In the genomic region with DNA sequence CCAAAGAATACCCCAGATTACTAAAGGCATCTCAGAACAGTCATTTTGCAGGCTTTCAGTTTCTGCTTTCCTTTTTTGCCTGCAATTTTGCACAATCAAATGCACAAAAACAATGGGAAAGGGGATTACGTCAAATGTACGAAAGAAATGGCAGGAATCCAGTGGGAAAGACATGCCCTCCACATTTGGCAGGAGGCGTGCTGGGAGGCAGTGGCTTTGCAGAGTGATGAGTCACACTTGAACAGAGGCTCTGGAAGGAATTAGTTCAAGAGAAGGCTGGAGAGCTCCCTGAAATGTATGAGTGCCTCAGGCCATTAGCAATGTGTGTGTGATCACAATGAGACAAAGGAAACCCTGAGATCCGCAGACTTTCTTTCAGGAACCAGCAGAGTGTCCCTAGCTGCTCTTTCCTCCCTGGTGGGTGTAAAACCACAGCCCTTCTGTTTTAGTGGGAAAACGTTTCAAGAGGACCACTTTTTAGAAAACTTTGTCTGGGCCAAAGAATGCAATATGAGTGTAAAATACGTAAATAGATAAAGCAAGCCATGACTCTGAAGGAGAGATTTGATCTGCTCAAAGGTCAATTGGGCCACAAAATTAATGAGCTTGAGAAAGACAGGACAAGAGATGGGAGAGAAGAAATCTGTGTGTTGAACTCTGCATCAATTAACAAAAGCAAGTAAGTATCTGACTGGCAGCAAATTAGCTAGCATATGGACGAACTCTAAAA, we compare ENCODE assay signal across 8 cellular contexts.
DNase-seq lines count a peak whose midpoint lies in the region; ATAC-seq, FAIRE-seq and TF ChIP-seq lines count a peak whose summit lies in the region.

No MANE protein-coding gene starts in this region.

- H3K4me3 ChIP-seq in body of pancreas (no peak overlapping the region), retinal pigment epithelial cell (ENCODE audit: low read length) (no peak overlapping the region)

- peaks cover 15% of the 10 kb centered on the region for H3K9me3 Mint-ChIP-seq in Calu3 (ENCODE audit: low read depth, unreplicated experiment)

- peaks cover 5% of the 10 kb centered on the region for H3K4me1 ChIP-seq in body of pancreas

- peak; percentile 95 for ATAC-seq in body of pancreas

- no peaks in the 10 kb centered on the region for H3K36me3 ChIP-seq in body of pancreas (replicated peaks in 1 of 2; ENCODE audit: insufficient read depth in 1 of 2, low read depth in 2 of 2)

- H3K27ac ChIP-seq in body of pancreas = peak overlapping the region in 2 of 4 donors; percentile 10 to 62

- intact Hi-C loops in Calu3 (cut with micrococcal nuclease; ENCODE audit: unreplicated experiment) (loop anchor here (5.0 kb wide), 3 partner anchors 216 to 476 kb away; no protein-coding TSS in a partner anchor), body of pancreas (cut with DNase I) (no loop called here)

- peaks cover 22% of the 10 kb centered on the region for H3K4me1 Mint-ChIP-seq in Calu3 (ENCODE audit: low read depth, unreplicated experiment)

- H3K27me3 Mint-ChIP-seq in Calu3 (ENCODE audit: unreplicated experiment) = no peaks in the 10 kb centered on the region

- TF ChIP-seq CTCF in Calu3 (IDR thresholded peaks at IDR 0.05; ENCODE audit: unreplicated experiment) (no peak), body of pancreas (IDR thresholded peaks at IDR 0.05) (no peak), retinal pigment epithelial cell (conservative IDR thresholded peaks at IDR 0.05; ENCODE audit: low read depth, low read length) (peak; percentile 7)

- CTCF ChIA-PET in Calu3 (lab: Charles Lee) = no interaction called here

- no peak for FAIRE-seq in GM12891 (lab: Jason Lieb, UNC)

- BruUV-seq in Calu3 (replicated peaks; lab: Mats Ljungman, UMichigan) = no TSS peak

- peaks cover 5% of the 10 kb centered on the region for H3K36me3 Mint-ChIP-seq in Calu3 (ENCODE audit: insufficient read depth, unreplicated experiment)

- DNase-seq in Calu3 (peak; percentile 63), NCI-H146 (lab: John Stamatoyannopoulos, UW) (peak; percentile 85), body of pancreas (peak; percentile 49 to 77 (median 69)), hypothalamus (lab: John Stamatoyannopoulos, UW) (peak in 46 of 51 donors; percentile 1 to 84 (median 54)), retinal pigment epithelial cell (ENCODE audit: low read depth) (peak; percentile 100), GM12891 (ENCODE audit: insufficient read length, low spot score) (no peak)
- DNase-seq in activated CD4-positive, alpha-beta T cell treated with anti-CD3 and anti-CD28 coated beads, Interleukin-2, amount 50 U/mL, for 4 hours = no peak
- no peak for DNase-seq in activated CD4-positive, alpha-beta T cell treated with anti-CD3 and anti-CD28 coated beads for 1 hour

- H3K9me3 ChIP-seq in body of pancreas = no peaks in the 10 kb centered on the region

- no peaks in the 10 kb centered on the region for H3K27me3 ChIP-seq in body of pancreas

- 35 to 47% methylated on average over 7 of the region's 7 CpGs for WGBS in body of pancreas, 2 donors

- H3K4me3 Mint-ChIP-seq in Calu3 (ENCODE audit: low read depth, unreplicated experiment) = peak overlapping the region; percentile 34

- H3K27ac Mint-ChIP-seq in Calu3 (ENCODE audit: unreplicated experiment) = peak overlapping the region; percentile 78

- TF ChIP-seq POLR2A in body of pancreas (IDR thresholded peaks at IDR 0.05) = no peak
- TF ChIP-seq POLR2A in GM12891 (IDR thresholded peaks at IDR 0.05; ENCODE audit: low read depth, low read length) = no peak

TF ChIP-seq in GM12891, 5 proteins besides CTCF, POLR2A, EP300 and RAD21:
- no peak for TF ChIP-seq TAF1 (IDR thresholded peaks at IDR 0.05; ENCODE audit: low read depth, low read length)
- TF ChIP-seq POLR2AphosphoS5 (IDR thresholded peaks at IDR 0.05; ENCODE audit: low read depth, low read length) = no peak
- TF ChIP-seq POU2F2 (IDR thresholded peaks at IDR 0.05; ENCODE audit: low read depth, low read length) = no peak
- TF ChIP-seq SPI1 (IDR thresholded peaks at IDR 0.05; ENCODE audit: low read depth, low read length) = no peak
- TF ChIP-seq PAX5 (IDR thresholded peaks at IDR 0.05; ENCODE audit: insufficient read depth, low read length, severe bottlenecking) = no peak
TF ChIP-seq in GM12891: peak in this region for 0.

Comparison
In these comparisons a context has a peak if more than half of its experiments do, and no peak if none do; other contexts are left out.
1. DNase-seq: peak in Calu3 (single experiment), NCI-H146 (single experiment), body of pancreas (4 of 4), hypothalamus (46 of 51) and retinal pigment epithelial cell (single experiment); none in GM12891 (single experiment), activated CD4-positive, alpha-beta T cell treated with anti-CD3 and anti-CD28 coated beads, Interleukin-2, amount 50 U/mL, for 4 hours (0 of 2) and activated CD4-positive, alpha-beta T cell treated with anti-CD3 and anti-CD28 coated beads for 1 hour (single experiment).